In the genomic region with DNA sequence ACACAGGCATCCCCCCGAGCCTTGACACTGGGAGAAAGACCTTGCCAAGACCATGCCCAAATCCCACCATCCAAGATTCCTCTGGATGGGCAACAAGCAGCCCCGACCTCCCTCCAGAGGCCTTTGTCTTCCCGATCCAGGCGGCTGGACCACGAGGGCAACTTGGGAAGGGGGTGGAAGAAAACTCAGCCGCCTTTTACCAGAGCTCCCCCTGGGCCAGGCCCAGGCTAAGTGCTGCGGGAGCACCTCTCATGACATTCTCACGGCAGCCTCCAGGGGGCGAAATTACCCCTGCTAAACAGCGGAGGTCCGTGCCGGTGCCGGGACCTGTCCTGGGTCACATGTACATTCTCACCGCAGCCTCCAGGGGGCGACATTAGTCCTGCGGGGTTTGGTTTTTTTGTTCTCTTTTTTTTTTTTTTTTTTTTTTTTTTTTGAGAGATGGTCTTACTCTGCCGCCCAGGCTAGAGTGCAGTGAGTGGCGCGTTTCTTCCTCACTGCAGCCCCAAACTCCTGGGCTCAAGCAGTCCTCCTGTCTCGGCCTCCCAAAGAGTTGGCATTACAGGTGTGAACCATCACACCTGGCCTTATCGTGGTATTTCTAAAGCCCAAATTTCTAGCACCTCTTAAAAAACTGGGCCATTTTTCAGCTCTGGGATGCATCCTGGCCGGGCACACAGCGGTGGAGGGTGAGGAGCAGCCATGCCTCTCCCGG, we compare ENCODE assay signal across 1 cellular context.
A peak's percentile ranks its signal among the peaks of the same experiment; 100 is the strongest.
TF ChIP-seq lines count a peak whose summit lies in the region.

No MANE protein-coding gene starts in this region.

TF ChIP-seq in K562, 482 proteins besides CTCF, POLR2A, EP300 and RAD21 (continued from another document and continues in another):
- no peak for TF ChIP-seq PATZ1 (CRISPR knock-in tag; IDR thresholded peaks at IDR 0.05; ENCODE audit: borderline replicate concordance)
- TF ChIP-seq, protein P1, sequence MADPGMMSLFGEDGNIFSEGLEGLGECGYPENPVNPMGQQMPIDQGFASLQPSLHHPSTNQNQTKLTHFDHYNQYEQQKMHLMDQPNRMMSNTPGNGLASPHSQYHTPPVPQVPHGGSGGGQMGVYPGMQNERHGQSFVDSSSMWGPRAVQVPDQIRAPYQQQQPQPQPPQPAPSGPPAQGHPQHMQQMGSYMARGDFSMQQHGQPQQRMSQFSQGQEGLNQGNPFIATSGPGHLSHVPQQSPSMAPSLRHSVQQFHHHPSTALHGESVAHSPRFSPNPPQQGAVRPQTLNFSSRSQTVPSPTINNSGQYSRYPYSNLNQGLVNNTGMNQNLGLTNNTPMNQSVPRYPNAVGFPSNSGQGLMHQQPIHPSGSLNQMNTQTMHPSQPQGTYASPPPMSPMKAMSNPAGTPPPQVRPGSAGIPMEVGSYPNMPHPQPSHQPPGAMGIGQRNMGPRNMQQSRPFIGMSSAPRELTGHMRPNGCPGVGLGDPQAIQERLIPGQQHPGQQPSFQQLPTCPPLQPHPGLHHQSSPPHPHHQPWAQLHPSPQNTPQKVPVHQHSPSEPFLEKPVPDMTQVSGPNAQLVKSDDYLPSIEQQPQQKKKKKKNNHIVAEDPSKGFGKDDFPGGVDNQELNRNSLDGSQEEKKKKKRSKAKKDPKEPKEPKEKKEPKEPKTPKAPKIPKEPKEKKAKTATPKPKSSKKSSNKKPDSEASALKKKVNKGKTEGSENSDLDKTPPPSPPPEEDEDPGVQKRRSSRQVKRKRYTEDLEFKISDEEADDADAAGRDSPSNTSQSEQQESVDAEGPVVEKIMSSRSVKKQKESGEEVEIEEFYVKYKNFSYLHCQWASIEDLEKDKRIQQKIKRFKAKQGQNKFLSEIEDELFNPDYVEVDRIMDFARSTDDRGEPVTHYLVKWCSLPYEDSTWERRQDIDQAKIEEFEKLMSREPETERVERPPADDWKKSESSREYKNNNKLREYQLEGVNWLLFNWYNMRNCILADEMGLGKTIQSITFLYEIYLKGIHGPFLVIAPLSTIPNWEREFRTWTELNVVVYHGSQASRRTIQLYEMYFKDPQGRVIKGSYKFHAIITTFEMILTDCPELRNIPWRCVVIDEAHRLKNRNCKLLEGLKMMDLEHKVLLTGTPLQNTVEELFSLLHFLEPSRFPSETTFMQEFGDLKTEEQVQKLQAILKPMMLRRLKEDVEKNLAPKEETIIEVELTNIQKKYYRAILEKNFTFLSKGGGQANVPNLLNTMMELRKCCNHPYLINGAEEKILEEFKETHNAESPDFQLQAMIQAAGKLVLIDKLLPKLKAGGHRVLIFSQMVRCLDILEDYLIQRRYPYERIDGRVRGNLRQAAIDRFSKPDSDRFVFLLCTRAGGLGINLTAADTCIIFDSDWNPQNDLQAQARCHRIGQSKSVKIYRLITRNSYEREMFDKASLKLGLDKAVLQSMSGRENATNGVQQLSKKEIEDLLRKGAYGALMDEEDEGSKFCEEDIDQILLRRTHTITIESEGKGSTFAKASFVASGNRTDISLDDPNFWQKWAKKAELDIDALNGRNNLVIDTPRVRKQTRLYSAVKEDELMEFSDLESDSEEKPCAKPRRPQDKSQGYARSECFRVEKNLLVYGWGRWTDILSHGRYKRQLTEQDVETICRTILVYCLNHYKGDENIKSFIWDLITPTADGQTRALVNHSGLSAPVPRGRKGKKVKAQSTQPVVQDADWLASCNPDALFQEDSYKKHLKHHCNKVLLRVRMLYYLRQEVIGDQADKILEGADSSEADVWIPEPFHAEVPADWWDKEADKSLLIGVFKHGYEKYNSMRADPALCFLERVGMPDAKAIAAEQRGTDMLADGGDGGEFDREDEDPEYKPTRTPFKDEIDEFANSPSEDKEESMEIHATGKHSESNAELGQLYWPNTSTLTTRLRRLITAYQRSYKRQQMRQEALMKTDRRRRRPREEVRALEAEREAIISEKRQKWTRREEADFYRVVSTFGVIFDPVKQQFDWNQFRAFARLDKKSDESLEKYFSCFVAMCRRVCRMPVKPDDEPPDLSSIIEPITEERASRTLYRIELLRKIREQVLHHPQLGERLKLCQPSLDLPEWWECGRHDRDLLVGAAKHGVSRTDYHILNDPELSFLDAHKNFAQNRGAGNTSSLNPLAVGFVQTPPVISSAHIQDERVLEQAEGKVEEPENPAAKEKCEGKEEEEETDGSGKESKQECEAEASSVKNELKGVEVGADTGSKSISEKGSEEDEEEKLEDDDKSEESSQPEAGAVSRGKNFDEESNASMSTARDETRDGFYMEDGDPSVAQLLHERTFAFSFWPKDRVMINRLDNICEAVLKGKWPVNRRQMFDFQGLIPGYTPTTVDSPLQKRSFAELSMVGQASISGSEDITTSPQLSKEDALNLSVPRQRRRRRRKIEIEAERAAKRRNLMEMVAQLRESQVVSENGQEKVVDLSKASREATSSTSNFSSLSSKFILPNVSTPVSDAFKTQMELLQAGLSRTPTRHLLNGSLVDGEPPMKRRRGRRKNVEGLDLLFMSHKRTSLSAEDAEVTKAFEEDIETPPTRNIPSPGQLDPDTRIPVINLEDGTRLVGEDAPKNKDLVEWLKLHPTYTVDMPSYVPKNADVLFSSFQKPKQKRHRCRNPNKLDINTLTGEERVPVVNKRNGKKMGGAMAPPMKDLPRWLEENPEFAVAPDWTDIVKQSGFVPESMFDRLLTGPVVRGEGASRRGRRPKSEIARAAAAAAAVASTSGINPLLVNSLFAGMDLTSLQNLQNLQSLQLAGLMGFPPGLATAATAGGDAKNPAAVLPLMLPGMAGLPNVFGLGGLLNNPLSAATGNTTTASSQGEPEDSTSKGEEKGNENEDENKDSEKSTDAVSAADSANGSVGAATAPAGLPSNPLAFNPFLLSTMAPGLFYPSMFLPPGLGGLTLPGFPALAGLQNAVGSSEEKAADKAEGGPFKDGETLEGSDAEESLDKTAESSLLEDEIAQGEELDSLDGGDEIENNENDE (IDR thresholded peaks at IDR 0.05; ENCODE audit: low read depth, low read length): no peak
- TF ChIP-seq CHCHD3 (CRISPR knock-in tag; IDR thresholded peaks at IDR 0.05): no peak
- TF ChIP-seq, protein P2, sequence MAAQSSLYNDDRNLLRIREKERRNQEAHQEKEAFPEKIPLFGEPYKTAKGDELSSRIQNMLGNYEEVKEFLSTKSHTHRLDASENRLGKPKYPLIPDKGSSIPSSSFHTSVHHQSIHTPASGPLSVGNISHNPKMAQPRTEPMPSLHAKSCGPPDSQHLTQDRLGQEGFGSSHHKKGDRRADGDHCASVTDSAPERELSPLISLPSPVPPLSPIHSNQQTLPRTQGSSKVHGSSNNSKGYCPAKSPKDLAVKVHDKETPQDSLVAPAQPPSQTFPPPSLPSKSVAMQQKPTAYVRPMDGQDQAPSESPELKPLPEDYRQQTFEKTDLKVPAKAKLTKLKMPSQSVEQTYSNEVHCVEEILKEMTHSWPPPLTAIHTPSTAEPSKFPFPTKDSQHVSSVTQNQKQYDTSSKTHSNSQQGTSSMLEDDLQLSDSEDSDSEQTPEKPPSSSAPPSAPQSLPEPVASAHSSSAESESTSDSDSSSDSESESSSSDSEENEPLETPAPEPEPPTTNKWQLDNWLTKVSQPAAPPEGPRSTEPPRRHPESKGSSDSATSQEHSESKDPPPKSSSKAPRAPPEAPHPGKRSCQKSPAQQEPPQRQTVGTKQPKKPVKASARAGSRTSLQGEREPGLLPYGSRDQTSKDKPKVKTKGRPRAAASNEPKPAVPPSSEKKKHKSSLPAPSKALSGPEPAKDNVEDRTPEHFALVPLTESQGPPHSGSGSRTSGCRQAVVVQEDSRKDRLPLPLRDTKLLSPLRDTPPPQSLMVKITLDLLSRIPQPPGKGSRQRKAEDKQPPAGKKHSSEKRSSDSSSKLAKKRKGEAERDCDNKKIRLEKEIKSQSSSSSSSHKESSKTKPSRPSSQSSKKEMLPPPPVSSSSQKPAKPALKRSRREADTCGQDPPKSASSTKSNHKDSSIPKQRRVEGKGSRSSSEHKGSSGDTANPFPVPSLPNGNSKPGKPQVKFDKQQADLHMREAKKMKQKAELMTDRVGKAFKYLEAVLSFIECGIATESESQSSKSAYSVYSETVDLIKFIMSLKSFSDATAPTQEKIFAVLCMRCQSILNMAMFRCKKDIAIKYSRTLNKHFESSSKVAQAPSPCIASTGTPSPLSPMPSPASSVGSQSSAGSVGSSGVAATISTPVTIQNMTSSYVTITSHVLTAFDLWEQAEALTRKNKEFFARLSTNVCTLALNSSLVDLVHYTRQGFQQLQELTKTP (IDR thresholded peaks at IDR 0.05; ENCODE audit: low read depth in 1 of 2, partially characterized antibody in 2 of 2): no peak
- no peak for TF ChIP-seq KDM5B (IDR thresholded peaks at IDR 0.05; ENCODE audit: insufficient replicate concordance, low read depth, low read length)
- TF ChIP-seq ZNF143 (CRISPR knock-in tag; IDR thresholded peaks at IDR 0.05): 0 out of 2 replicates have a peak, but pooled peaks have one; percentile 38
- TF ChIP-seq STAG1 (CRISPR knock-in tag; IDR thresholded peaks at IDR 0.05; ENCODE audit: borderline replicate concordance): peak; percentile 41; the same call in 1 of the 2 replicates
- peak; percentile 61; the same call in 1 of the 2 replicates for TF ChIP-seq RAD51 (IDR thresholded peaks at IDR 0.05; ENCODE audit: borderline replicate concordance, low read depth)
- TF ChIP-seq, protein P3, sequence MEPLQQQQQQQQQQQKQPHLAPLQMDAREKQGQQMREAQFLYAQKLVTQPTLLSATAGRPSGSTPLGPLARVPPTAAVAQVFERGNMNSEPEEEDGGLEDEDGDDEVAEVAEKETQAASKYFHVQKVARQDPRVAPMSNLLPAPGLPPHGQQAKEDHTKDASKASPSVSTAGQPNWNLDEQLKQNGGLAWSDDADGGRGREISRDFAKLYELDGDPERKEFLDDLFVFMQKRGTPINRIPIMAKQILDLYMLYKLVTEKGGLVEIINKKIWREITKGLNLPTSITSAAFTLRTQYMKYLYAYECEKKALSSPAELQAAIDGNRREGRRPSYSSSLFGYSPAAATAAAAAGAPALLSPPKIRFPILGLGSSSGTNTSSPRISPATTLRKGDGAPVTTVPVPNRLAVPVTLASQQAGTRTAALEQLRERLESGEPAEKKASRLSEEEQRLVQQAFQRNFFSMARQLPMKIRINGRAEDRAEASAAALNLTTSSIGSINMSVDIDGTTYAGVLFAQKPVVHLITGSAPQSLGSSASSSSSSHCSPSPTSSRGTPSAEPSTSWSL (CRISPR knock-in tag; IDR thresholded peaks at IDR 0.05; ENCODE audit: borderline replicate concordance): no peak
- TF ChIP-seq ZNF696 (CRISPR knock-in tag; conservative IDR thresholded peaks at IDR 0.05): no peak
- no peak for TF ChIP-seq SLC30A9 (CRISPR knock-in tag; IDR thresholded peaks at IDR 0.05)
- no peak for TF ChIP-seq ZBTB49 (CRISPR knock-in tag; IDR thresholded peaks at IDR 0.05; ENCODE audit: borderline replicate concordance)
- TF ChIP-seq, protein P4, sequence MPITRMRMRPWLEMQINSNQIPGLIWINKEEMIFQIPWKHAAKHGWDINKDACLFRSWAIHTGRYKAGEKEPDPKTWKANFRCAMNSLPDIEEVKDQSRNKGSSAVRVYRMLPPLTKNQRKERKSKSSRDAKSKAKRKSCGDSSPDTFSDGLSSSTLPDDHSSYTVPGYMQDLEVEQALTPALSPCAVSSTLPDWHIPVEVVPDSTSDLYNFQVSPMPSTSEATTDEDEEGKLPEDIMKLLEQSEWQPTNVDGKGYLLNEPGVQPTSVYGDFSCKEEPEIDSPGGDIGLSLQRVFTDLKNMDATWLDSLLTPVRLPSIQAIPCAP (CRISPR knock-in tag; IDR thresholded peaks at IDR 0.05; ENCODE audit: borderline replicate concordance): no peak
- TF ChIP-seq HDAC6 (IDR thresholded peaks at IDR 0.05; ENCODE audit: low read depth, low read length): no peak
- TF ChIP-seq MAFF (IDR thresholded peaks at IDR 0.05; ENCODE audit: low read length): no peak
- no peak for TF ChIP-seq ZEB2 (IDR thresholded peaks at IDR 0.05)
- no peak for TF ChIP-seq ZNF124 (CRISPR knock-in tag; IDR thresholded peaks at IDR 0.05)
- TF ChIP-seq DACH1 (IDR thresholded peaks at IDR 0.05; ENCODE audit: partially characterized antibody): no peak
- peak; percentile 85 for TF ChIP-seq MYC (IDR thresholded peaks at IDR 0.05; ENCODE audit: low read depth, low read length)
- TF ChIP-seq MYC (CRISPR knock-in tag; IDR thresholded peaks at IDR 0.05; ENCODE audit: borderline replicate concordance, low read depth): no peak
- TF ChIP-seq ILF3 (IDR thresholded peaks at IDR 0.05; ENCODE audit: borderline replicate concordance): 0 out of 2 replicates have a peak, but pooled peaks have one; percentile 50
- TF ChIP-seq GTF2F1 (IDR thresholded peaks at IDR 0.05; ENCODE audit: low read depth, low read length): no peak
- TF ChIP-seq MAZ (CRISPR knock-in tag; conservative IDR thresholded peaks at IDR 0.05 in 1 of 2, IDR thresholded peaks at IDR 0.05 in 1 of 2): peak in 1 of 2 experiments; percentile 73; a peak in 2 of 4 replicates
- TF ChIP-seq POLR2AphosphoS5 (IDR thresholded peaks at IDR 0.05; ENCODE audit: control insufficient read depth, insufficient read depth, low read depth, low read length): 0 out of 2 replicates have a peak, but pooled peaks have one; percentile 53
- 0 out of 2 replicates have a peak, but pooled peaks have one; percentile 30 for TF ChIP-seq DPF2 (IDR thresholded peaks at IDR 0.05)
- TF ChIP-seq FOXP1 (CRISPR knock-in tag; IDR thresholded peaks at IDR 0.05): no peak
- TF ChIP-seq ZNF175 (CRISPR knock-in tag; IDR thresholded peaks at IDR 0.05; ENCODE audit: low read depth): no peak
- TF ChIP-seq SMAD3 (CRISPR knock-in tag; conservative IDR thresholded peaks at IDR 0.05): no peak
- 0 out of 2 replicates have a peak, but pooled peaks have one; percentile 54 for TF ChIP-seq CTBP1 (IDR thresholded peaks at IDR 0.05; ENCODE audit: borderline replicate concordance)
- peak; percentile 29; the same call in 1 of the 2 replicates for TF ChIP-seq CC2D1A (IDR thresholded peaks at IDR 0.05)
- no peak for TF ChIP-seq TCF3 (CRISPR knock-in tag; IDR thresholded peaks at IDR 0.05)
- peak; percentile 80; the same call in 1 of the 2 replicates for TF ChIP-seq ESRRA (IDR thresholded peaks at IDR 0.05; ENCODE audit: borderline replicate concordance, low read depth)
